ENCODE assay signal across 8 cellular contexts in the genomic region with DNA sequence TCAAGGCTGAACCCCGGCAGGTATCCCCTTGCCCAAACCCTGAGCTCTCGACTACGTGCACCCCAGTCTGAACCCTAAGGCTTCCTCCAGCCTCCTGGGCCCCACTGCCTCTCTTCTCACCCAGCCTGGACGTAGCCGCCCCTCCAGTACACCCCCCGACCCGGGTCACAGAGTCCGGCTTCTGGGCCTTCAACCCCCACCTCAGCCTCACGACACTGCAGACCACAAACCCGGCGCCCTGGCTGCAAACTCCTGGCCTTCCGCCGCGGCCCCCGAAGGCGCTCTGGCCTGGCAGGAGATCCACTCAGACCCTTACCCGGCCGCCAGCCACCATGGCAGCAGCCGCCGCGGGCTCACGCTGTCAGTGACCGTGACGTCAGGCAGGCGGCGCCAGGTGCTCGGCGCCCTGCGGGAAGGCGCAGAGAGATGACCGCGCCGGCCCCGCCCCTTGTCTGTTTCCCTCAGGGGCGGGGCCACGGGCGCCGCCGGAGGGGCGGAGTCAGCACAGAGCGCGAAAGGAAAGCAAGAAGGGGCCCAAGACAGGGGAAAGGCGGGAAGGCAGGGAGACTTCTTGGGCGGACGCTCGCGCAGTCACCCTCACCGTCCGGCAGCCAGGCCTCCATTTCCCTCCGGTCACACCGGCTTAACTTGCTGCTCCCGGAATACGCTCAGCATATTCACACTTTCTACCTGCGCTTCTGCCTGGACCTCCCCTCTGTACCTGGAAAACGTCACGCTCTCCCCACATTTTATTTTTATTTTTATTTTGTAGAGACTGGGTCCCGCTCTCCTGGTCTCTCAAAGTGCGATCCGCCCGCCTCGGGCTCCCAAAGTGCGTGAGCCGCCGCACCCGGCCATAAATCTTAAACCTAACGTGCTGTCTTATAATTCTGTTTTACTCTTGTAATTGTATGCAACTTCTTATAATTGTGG. TPM values are rescaled to one million over a fixed set of nuclear protein-coding genes. Genes with fewer than 3 reads are reported as not detected.
DNase-seq lines count a peak whose midpoint lies in the region; ATAC-seq and TF ChIP-seq lines count a peak whose summit lies in the region.

A gene with protein sequence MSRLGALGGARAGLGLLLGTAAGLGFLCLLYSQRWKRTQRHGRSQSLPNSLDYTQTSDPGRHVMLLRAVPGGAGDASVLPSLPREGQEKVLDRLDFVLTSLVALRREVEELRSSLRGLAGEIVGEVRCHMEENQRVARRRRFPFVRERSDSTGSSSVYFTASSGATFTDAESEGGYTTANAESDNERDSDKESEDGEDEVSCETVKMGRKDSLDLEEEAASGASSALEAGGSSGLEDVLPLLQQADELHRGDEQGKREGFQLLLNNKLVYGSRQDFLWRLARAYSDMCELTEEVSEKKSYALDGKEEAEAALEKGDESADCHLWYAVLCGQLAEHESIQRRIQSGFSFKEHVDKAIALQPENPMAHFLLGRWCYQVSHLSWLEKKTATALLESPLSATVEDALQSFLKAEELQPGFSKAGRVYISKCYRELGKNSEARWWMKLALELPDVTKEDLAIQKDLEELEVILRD (minus strand): TSS at position 372 of the 933 bp plus-strand sequence. CDS start 471 bp downstream, outside the sequence.

- peak within 1 kb of the TSS; percentile 98 for H3K4me3 Mint-ChIP-seq in activated CD4-positive, alpha-beta T cell treated with anti-CD3 and anti-CD28 coated beads, Interleukin-2, amount 10 ng/mL, durations not matched to agents 24 days and 14 days

- H3K4me1 ChIP-seq in BE2C (peaks cover 5% of the 10 kb centered on the region), colonic mucosa (no peaks in the 10 kb centered on the region)

- peak; percentile 82 for ATAC-seq in HG03460 (IDR thresholded peaks at IDR 0.05; ENCODE audit: unreplicated experiment)

- H3K27me3 Mint-ChIP-seq in activated CD4-positive, alpha-beta T cell treated with anti-CD3 and anti-CD28 coated beads, Interleukin-2, amount 10 ng/mL, durations not matched to agents 24 days and 14 days, result no peaks in the 10 kb centered on the region

- intact Hi-C loops in activated CD4-positive, alpha-beta T cell treated with anti-CD3 and anti-CD28 coated beads, Interleukin-2, amount 10 ng/mL, durations not matched to agents 24 days and 14 days (cut with micrococcal nuclease), result loop anchor here (1.0 to 5.0 kb wide), 5 partner anchors 9 to 78 kb away; a partner anchor contains a TSS
- intact Hi-C loops in colonic mucosa (cut with DNase I), result no loop called here

- no peaks in the 10 kb centered on the region for H3K9me3 Mint-ChIP-seq in activated CD4-positive, alpha-beta T cell treated with anti-CD3 and anti-CD28 coated beads, Interleukin-2, amount 10 ng/mL, durations not matched to agents 24 days and 14 days

- H3K36me3 ChIP-seq in BE2C (peaks cover 16% of the 10 kb centered on the region), colonic mucosa (peaks cover 7% of the 10 kb centered on the region)

- H3K27ac Mint-ChIP-seq in activated CD4-positive, alpha-beta T cell treated with anti-CD3 and anti-CD28 coated beads, Interleukin-2, amount 10 ng/mL, durations not matched to agents 24 days and 14 days, result peak within 1 kb of the TSS; percentile 98

- peak within 1 kb of the TSS; percentile 75 to 90 for H3K9ac ChIP-seq in colonic mucosa (ENCODE audit: low read depth in 2 of 2, low read length in 2 of 2)

- H3K27me3 ChIP-seq in BE2C (no peaks in the 10 kb centered on the region), colonic mucosa (no peaks in the 10 kb centered on the region)

- peaks cover 38% of the 10 kb centered on the region for H3K4me1 Mint-ChIP-seq in activated CD4-positive, alpha-beta T cell treated with anti-CD3 and anti-CD28 coated beads, Interleukin-2, amount 10 ng/mL, durations not matched to agents 24 days and 14 days

- H3K36me3 Mint-ChIP-seq in activated CD4-positive, alpha-beta T cell treated with anti-CD3 and anti-CD28 coated beads, Interleukin-2, amount 10 ng/mL, durations not matched to agents 24 days and 14 days (ENCODE audit: low read depth), result peaks cover 21% of the 10 kb centered on the region

- H3K27ac ChIP-seq in colonic mucosa, result peak within 1 kb of the TSS; percentile 80

- DNase-seq in BE2C (peak; percentile 96), GM19240 (ENCODE audit: insufficient read length, low spot score) (peak; percentile 71), NCI-H69 (lab: John Stamatoyannopoulos, UW) (peak; percentile 98), colonic mucosa (peak; percentile 95), left kidney (ENCODE audit: low read depth, low spot score) (peak; percentile 98)
- peak; percentile 99 for DNase-seq in activated CD4-positive, alpha-beta T cell treated with anti-CD3 and anti-CD28 coated beads, Interleukin-2, amount 10 ng/mL, durations not matched to agents 24 days and 14 days
- DNase-seq in stimulated activated CD4-positive, alpha-beta T cell treated with anti-CD3 and anti-CD28 coated beads, Interleukin-2, amount 100 ng/mL, for 24 hours, result peak; percentile 94 to 96

- H3K9me3 ChIP-seq in BE2C, result no peaks in the 10 kb centered on the region
- H3K9me3 ChIP-seq in colonic mucosa, result no peaks in the 10 kb centered on the region

- H3K4me3 ChIP-seq in BE2C (ENCODE audit: low read depth, low read length), result peak within 1 kb of the TSS; percentile 77
- peak within 1 kb of the TSS; percentile 97 for H3K4me3 ChIP-seq in colonic mucosa

- TF ChIP-seq CTCF in BE2C (IDR thresholded peaks at IDR 0.05; ENCODE audit: low read depth, low read length) (no peak), colonic mucosa (IDR thresholded peaks at IDR 0.05) (no peak)

RNA-seq across cellular contexts. Expression of the gene that starts here (rescaled TPM):
- polyA plus RNA-seq in BE2C (2012; ENCODE audit: insufficient read depth, insufficient read length, low read depth), result 135 TPM
- total RNA-seq in activated CD4-positive, alpha-beta T cell treated with anti-CD3 and anti-CD28 coated beads, Interleukin-2, amount 10 ng/mL, durations not matched to agents 24 days and 14 days, result 36.1 and 38.9 TPM in 2 replicates
- total RNA-seq in colonic mucosa, result 10 to 100 TPM; 31.1 to 49.1 TPM

Comparison
In these comparisons a context has a peak if more than half of its experiments do, and no peak if none do; other contexts are left out.
1. Peak in every context shown above with its lines: DNase-seq, ATAC-seq, H3K4me3 ChIP-seq and H3K27ac ChIP-seq.